1 cellular context compared by ENCODE assay signal in the genomic region with DNA sequence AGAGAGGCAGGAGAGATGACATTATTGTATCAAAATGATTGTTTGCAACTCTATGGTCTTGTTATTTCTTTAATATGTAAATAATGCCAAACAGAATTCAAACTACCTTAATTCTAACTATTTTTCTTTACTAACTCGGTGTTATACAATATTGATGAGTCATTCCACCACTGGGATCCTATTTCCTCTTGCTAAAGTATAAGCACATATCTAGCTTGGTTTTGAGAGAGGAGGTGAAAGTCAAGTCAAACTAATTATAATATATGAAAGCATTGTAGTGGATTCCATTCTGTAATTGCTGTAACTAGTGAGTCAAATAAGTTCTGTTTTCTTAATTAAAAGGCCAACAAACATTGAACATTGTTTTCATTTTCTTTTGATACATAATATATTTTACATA.
TF ChIP-seq lines count a peak whose summit lies in the region.

No MANE protein-coding gene starts in this region.

TF ChIP-seq in HCT116, 20 proteins besides CTCF, POLR2A, EP300 and RAD21:
- TF ChIP-seq EGR1 (IDR thresholded peaks at IDR 0.05; ENCODE audit: low read depth) (no peak), CEBPB (IDR thresholded peaks at IDR 0.05; ENCODE audit: low read depth) (no peak), SIN3A (IDR thresholded peaks at IDR 0.05; ENCODE audit: low read depth) (no peak), SP1 (IDR thresholded peaks at IDR 0.05; ENCODE audit: low read depth) (no peak), JUND (IDR thresholded peaks at IDR 0.05) (no peak), TCF7L2 (IDR thresholded peaks at IDR 0.05; ENCODE audit: borderline replicate concordance, extremely low read depth, insufficient read depth, insufficient read length) (no peak), YY1 (IDR thresholded peaks at IDR 0.05; ENCODE audit: extremely low read depth, insufficient replicate concordance, low read depth, low read length) (no peak), CBX3 (IDR thresholded peaks at IDR 0.05; ENCODE audit: low read depth) (no peak), POLR2AphosphoS5 (IDR thresholded peaks at IDR 0.05; ENCODE audit: low read depth, low read length) (no peak), EZH2phosphoT487 (IDR thresholded peaks at IDR 0.05; ENCODE audit: borderline replicate concordance) (no peak), ZNF274 (IDR thresholded peaks at IDR 0.05; ENCODE audit: low read depth, low read length) (no peak), FOSL1 (IDR thresholded peaks at IDR 0.05; ENCODE audit: low read depth) (no peak), SRF (IDR thresholded peaks at IDR 0.05; ENCODE audit: low read depth) (no peak), ELF1 (IDR thresholded peaks at IDR 0.05; ENCODE audit: borderline replicate concordance, low read depth) (no peak)
- TF ChIP-seq, protein P1, sequence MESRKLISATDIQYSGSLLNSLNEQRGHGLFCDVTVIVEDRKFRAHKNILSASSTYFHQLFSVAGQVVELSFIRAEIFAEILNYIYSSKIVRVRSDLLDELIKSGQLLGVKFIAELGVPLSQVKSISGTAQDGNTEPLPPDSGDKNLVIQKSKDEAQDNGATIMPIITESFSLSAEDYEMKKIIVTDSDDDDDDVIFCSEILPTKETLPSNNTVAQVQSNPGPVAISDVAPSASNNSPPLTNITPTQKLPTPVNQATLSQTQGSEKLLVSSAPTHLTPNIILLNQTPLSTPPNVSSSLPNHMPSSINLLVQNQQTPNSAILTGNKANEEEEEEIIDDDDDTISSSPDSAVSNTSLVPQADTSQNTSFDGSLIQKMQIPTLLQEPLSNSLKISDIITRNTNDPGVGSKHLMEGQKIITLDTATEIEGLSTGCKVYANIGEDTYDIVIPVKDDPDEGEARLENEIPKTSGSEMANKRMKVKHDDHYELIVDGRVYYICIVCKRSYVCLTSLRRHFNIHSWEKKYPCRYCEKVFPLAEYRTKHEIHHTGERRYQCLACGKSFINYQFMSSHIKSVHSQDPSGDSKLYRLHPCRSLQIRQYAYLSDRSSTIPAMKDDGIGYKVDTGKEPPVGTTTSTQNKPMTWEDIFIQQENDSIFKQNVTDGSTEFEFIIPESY (IDR thresholded peaks at IDR 0.05; ENCODE audit: extremely low read depth, insufficient replicate concordance, low read length): no peak
- TF ChIP-seq, protein P2, sequence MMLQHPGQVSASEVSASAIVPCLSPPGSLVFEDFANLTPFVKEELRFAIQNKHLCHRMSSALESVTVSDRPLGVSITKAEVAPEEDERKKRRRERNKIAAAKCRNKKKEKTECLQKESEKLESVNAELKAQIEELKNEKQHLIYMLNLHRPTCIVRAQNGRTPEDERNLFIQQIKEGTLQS (IDR thresholded peaks at IDR 0.05): no peak
- TF ChIP-seq, protein P3, sequence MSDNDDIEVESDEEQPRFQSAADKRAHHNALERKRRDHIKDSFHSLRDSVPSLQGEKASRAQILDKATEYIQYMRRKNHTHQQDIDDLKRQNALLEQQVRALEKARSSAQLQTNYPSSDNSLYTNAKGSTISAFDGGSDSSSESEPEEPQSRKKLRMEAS (IDR thresholded peaks at IDR 0.05): no peak
